ENCODE assay signal across 18 cellular contexts in genomic region chr2:188835821-188836220, GRCh38.
DNase-seq lines count a peak whose midpoint lies in the region; ATAC-seq and TF ChIP-seq lines count a peak whose summit lies in the region.
"Had no signal": no experiment of that assay in that cellular context is flagged by ENCODE, and none has a peak within 500 bp of the region (broad histone marks: within the 10 kb centered on the region; RNA-seq: fewer than 3 reads in every experiment).

No MANE protein-coding gene starts in this region.

- no peak for TF ChIP-seq CTCF in H9 (conservative IDR thresholded peaks at IDR 0.05)
- TF ChIP-seq CTCF in chondrocyte (IDR thresholded peaks at IDR 0.05) = no peak
- TF ChIP-seq CTCF in upper lobe of left lung (IDR thresholded peaks at IDR 0.05) = no peak

- no peak overlapping the region for H2AFZ ChIP-seq in H9 (ENCODE audit: low read length)
- H2AFZ ChIP-seq in mesenchymal stem cell (ENCODE audit: low read depth, low read length) = no peak overlapping the region
- H2AFZ ChIP-seq: GM23248 had no signal

- H3K36me3 Mint-ChIP-seq in H9 (ENCODE audit: insufficient read depth in 1 of 3, low read depth in 3 of 3) (peaks cover 4% of the 10 kb centered on the region in 3 experiments; a peak in 6 of 7 replicates), chondrocyte (ENCODE audit: low read depth) (peaks cover 10% of the 10 kb centered on the region)
- H3K36me3 Mint-ChIP-seq: CD4-positive, alpha-beta memory T cell had no signal

- no peak overlapping the region for H2BK15ac ChIP-seq in H9 (ENCODE audit: low read depth, low read length)
- H2BK15ac ChIP-seq in mesenchymal stem cell (ENCODE audit: low read depth, poor library complexity, severe bottlenecking) = peak overlapping the region; percentile 78

- no peaks in the 10 kb centered on the region for H4K20me1 ChIP-seq in H9 (ENCODE audit: control insufficient read depth, insufficient read depth, insufficient read length)

- peak overlapping the region; percentile 78 for H4K8ac ChIP-seq in H9 (replicated peaks; ENCODE audit: insufficient read length, low read depth, low read length)
- no peak overlapping the region for H4K8ac ChIP-seq in mesenchymal stem cell (ENCODE audit: low read length)

- H2BK5ac ChIP-seq in H9 (ENCODE audit: insufficient read length, low read length) (no peak overlapping the region), mesenchymal stem cell (ENCODE audit: low read depth, low read length, poor library complexity, severe bottlenecking) (no peak overlapping the region)

- WGBS in H9 (ENCODE audit: extremely low coverage, insufficient read length, low lambda C conversion rate) = no CpG with 5 or more reads among the region's 2 CpGs
- 98% methylated on average over 2 of the region's 2 CpGs for WGBS in mesenchymal stem cell
- WGBS in upper lobe of left lung, 2 donors = 100% methylated on average over 2 of the region's 2 CpGs; no CpG with 5 or more reads in 1 of the 2 donors

- H3K27me3 ChIP-seq in H9 (ENCODE audit: insufficient read depth, low read length) (no peaks in the 10 kb centered on the region), mesenchymal stem cell (ENCODE audit: control insufficient read depth in 1 of 2, insufficient read depth in 1 of 2, low read length in 2 of 2) (no peaks in the 10 kb centered on the region), upper lobe of left lung (no peaks in the 10 kb centered on the region)

- H3K4me1 Mint-ChIP-seq in H9 (peaks cover 3 to 8% of the 10 kb centered on the region in 2 experiments; a peak in 3 of 4 replicates), chondrocyte (ENCODE audit: low read depth) (no peaks in the 10 kb centered on the region)
- H3K4me1 Mint-ChIP-seq: CD4-positive, alpha-beta memory T cell had no signal

- no peak overlapping the region for H2BK20ac ChIP-seq in H9 (ENCODE audit: low read depth, low read length, poor library complexity, severe bottlenecking)

- H3K4me3 ChIP-seq in mesenchymal stem cell (ENCODE audit: insufficient read depth in 1 of 2, low read depth in 1 of 2, low read length in 2 of 2) (no peak overlapping the region), upper lobe of left lung (no peak overlapping the region)
- H3K4me3 ChIP-seq: GM23248, HAP-1 had no signal

- H2BK12ac ChIP-seq in H9 (ENCODE audit: insufficient read length, low read depth, low read length) (no peak overlapping the region), mesenchymal stem cell (ENCODE audit: low read length in 2 of 2) (peak overlapping the region; percentile 59 to 75)

- H3K9me3 ChIP-seq in H9 (ENCODE audit: control insufficient read depth, low read depth, low read length) = no peaks in the 10 kb centered on the region
- H3K9me3 ChIP-seq in mesenchymal stem cell (ENCODE audit: control insufficient read depth, low read length) = peaks cover 35% of the 10 kb centered on the region
- peaks cover 0 to 14% (median 5%) of the 10 kb centered on the region in 4 donors for H3K9me3 ChIP-seq in upper lobe of left lung
- H3K9me3 ChIP-seq: HAP-1 had no signal

- DNase-seq in H9 (no peak), chondrocyte (ENCODE audit: low spot score) (peak; percentile 68), mesenchymal stem cell (no peak), upper lobe of left lung (no peak), left ventricle myocardium superior (no peak), hypothalamus (lab: John Stamatoyannopoulos, UW) (no peak)
- DNase-seq: C1 segment of cervical spinal cord, Calu3, COR-L47, DMS153, DMS79 treated with DMSO at 0.1 percent for 48 hours, GF-D8, GM23248, HFFc6 had no signal

- no peak overlapping the region for H4K5ac ChIP-seq in H9 (ENCODE audit: insufficient read length, low read depth, low read length)

- H3K36me3 ChIP-seq in mesenchymal stem cell (ENCODE audit: control insufficient read depth in 1 of 2, insufficient read depth in 2 of 2, low read depth in 1 of 2, low read length in 2 of 2) = no peaks in the 10 kb centered on the region
- no peaks in the 10 kb centered on the region for H3K36me3 ChIP-seq in upper lobe of left lung
- H3K36me3 ChIP-seq: HAP-1 had no signal

- no peak overlapping the region for H3K27ac ChIP-seq in H9 (ENCODE audit: insufficient read length, low read depth, low read length)
- H3K27ac ChIP-seq in mesenchymal stem cell (ENCODE audit: low read length, poor library complexity, severe bottlenecking) = no peak overlapping the region
- H3K27ac ChIP-seq in upper lobe of left lung = no peak overlapping the region
- H3K27ac ChIP-seq: GM23248 had no signal

- H3K23ac ChIP-seq in H9 (ENCODE audit: insufficient read length, low read depth, low read length) (no peak overlapping the region), mesenchymal stem cell (ENCODE audit: low read length in 2 of 2) (no peak overlapping the region)

- intact Hi-C loops in left ventricle myocardium superior (cut with micrococcal nuclease) = no loop called here

- ATAC-seq in upper lobe of left lung (ENCODE audit: low FRiP score in 2 of 2) (peak; percentile 17 to 22), GM19023 (IDR thresholded peaks at IDR 0.05; ENCODE audit: unreplicated experiment) (no peak), left ventricle myocardium superior (no peak), GM21576 (IDR thresholded peaks at IDR 0.05; ENCODE audit: unreplicated experiment) (no peak)

- no peak for TF ChIP-seq EP300 in upper lobe of left lung (IDR thresholded peaks at IDR 0.05)

- no peak overlapping the region for H3K56ac ChIP-seq in H9 (ENCODE audit: insufficient read length, low read depth, low read length)

- H4K91ac ChIP-seq in H9 (ENCODE audit: insufficient read length, low read depth, low read length) (no peak overlapping the region), mesenchymal stem cell (ENCODE audit: low read length) (peak overlapping the region; percentile 5)

- H3T11ph ChIP-seq in H9 (ENCODE audit: low read length) = no peak overlapping the region

- H2BK120ac ChIP-seq in H9 (ENCODE audit: low read depth, low read length, poor library complexity, severe bottlenecking) = no peak overlapping the region
- H2BK120ac ChIP-seq in mesenchymal stem cell (ENCODE audit: low read depth, low read length) = no peak overlapping the region

- H2AK5ac ChIP-seq in H9 (ENCODE audit: insufficient read length, low read length) = no peak overlapping the region
- H2AK5ac ChIP-seq in mesenchymal stem cell (ENCODE audit: low read length, severe bottlenecking) = no peak overlapping the region

- TF ChIP-seq POLR2A in upper lobe of left lung (IDR thresholded peaks at IDR 0.05) = no peak

- no peaks in the 10 kb centered on the region for H3K79me2 ChIP-seq in H9 (ENCODE audit: insufficient read depth, low read length)

- 0 out of 2 replicates have a peak overlapping the region, but pooled peaks have one; percentile 8 for H3K14ac ChIP-seq in H9 (ENCODE audit: insufficient read depth, low read length)
- peak overlapping the region in 1 of 2 experiments; percentile 80 for H3K14ac ChIP-seq in mesenchymal stem cell (ENCODE audit: low read length in 2 of 2)

- H3K79me1 ChIP-seq in H9 (ENCODE audit: insufficient read depth, low read depth, low read length, poor library complexity, severe bottlenecking) (no peaks in the 10 kb centered on the region), mesenchymal stem cell (replicated peaks; ENCODE audit: low read length, poor library complexity, severe bottlenecking) (no peaks in the 10 kb centered on the region)

- H3K4me3 Mint-ChIP-seq in H9 = no peak overlapping the region; a peak in 1 of 5 replicates
- H3K4me3 Mint-ChIP-seq in chondrocyte (ENCODE audit: unreplicated experiment) = no peak overlapping the region
- H3K4me3 Mint-ChIP-seq: CD4-positive, alpha-beta memory T cell; HFFc6 had no signal

- no peak overlapping the region for H3K4ac ChIP-seq in H9 (ENCODE audit: low read depth, low read length)
- H3K4ac ChIP-seq in mesenchymal stem cell (ENCODE audit: low read depth in 1 of 2, low read length in 2 of 2) = peak overlapping the region in 1 of 2 experiments; percentile 19

- H3K9ac ChIP-seq in H9 (ENCODE audit: extremely low read depth, insufficient read length, low read length) = no peak overlapping the region
- no peak overlapping the region for H3K9ac ChIP-seq in mesenchymal stem cell (ENCODE audit: low read length)
- H3K9ac ChIP-seq: GM23248 had no signal

- peaks cover 8 to 22% of the 10 kb centered on the region in 2 experiments; a peak in 4 of 5 replicates for H3K9me3 Mint-ChIP-seq in H9
- peaks cover 22% of the 10 kb centered on the region for H3K9me3 Mint-ChIP-seq in chondrocyte (ENCODE audit: low read depth)

- H3K27ac Mint-ChIP-seq in H9 = no peak overlapping the region
- H3K27ac Mint-ChIP-seq in chondrocyte (ENCODE audit: unreplicated experiment) = no peak overlapping the region
- H3K27ac Mint-ChIP-seq: CD4-positive, alpha-beta memory T cell; HFFc6 had no signal

- H3K27me3 Mint-ChIP-seq in H9 (ENCODE audit: low read depth) (no peaks in the 10 kb centered on the region), chondrocyte (ENCODE audit: low read depth) (no peaks in the 10 kb centered on the region)
- H3K27me3 Mint-ChIP-seq: CD4-positive, alpha-beta memory T cell had no signal

- no peaks in the 10 kb centered on the region for H3K23me2 ChIP-seq in H9 (ENCODE audit: insufficient read length, low read depth, low read length, poor library complexity, severe bottlenecking)

- no peak overlapping the region for H3K18ac ChIP-seq in H9 (ENCODE audit: insufficient read length, low read depth, low read length)
- peak overlapping the region; percentile 2 to 71 for H3K18ac ChIP-seq in mesenchymal stem cell (ENCODE audit: low read depth in 1 of 2, low read length in 2 of 2)

- H3K4me2 ChIP-seq in H9 (ENCODE audit: insufficient read depth, insufficient read length, low read length) (no peak overlapping the region), mesenchymal stem cell (ENCODE audit: low read length, poor library complexity, severe bottlenecking) (no peak overlapping the region)

- H3K4me1 ChIP-seq in H9 (ENCODE audit: insufficient read depth, low read length) (no peaks in the 10 kb centered on the region), mesenchymal stem cell (ENCODE audit: control insufficient read depth, insufficient read depth, low read depth, low read length) (no peaks in the 10 kb centered on the region), upper lobe of left lung (no peaks in the 10 kb centered on the region)
- H3K4me1 ChIP-seq: HAP-1 had no signal

Comparison
In these comparisons a context has a peak if more than half of its experiments do, and no peak if none do; other contexts are left out.
1. ATAC-seq: peak in upper lobe of left lung (2 of 2); none in GM19023 (single experiment), left ventricle myocardium superior (single experiment) and GM21576 (single experiment).